In genomic region chr4:687975-688694, GRCh38 we compare ENCODE assay signal across 1 cellular context.
TF ChIP-seq lines count a peak whose summit lies in the region.

No MANE protein-coding gene starts in this region.

TF ChIP-seq in K562, 482 proteins besides CTCF, POLR2A, EP300 and RAD21:
- TF ChIP-seq RERE (CRISPR knock-in tag; IDR thresholded peaks at IDR 0.05; ENCODE audit: borderline replicate concordance) (0 out of 2 replicates have a peak, but pooled peaks have one; percentile 17), TAL1 (IDR thresholded peaks at IDR 0.05) (no peak), VEZF1 (CRISPR knock-in tag; IDR thresholded peaks at IDR 0.05) (0 out of 2 replicates have a peak, but pooled peaks have one; percentile 21), NFE2 (IDR thresholded peaks at IDR 0.05; ENCODE audit: low read depth) (0 out of 2 replicates have a peak, but pooled peaks have one; percentile 18), ZNF263 (CRISPR knock-in tag; IDR thresholded peaks at IDR 0.05; ENCODE audit: borderline replicate concordance) (0 out of 2 replicates have a peak, but pooled peaks have one; percentile 7)
TF ChIP-seq in K562: peak in this region for 4.
